1 cellular context compared by ENCODE assay signal in the genomic region with DNA sequence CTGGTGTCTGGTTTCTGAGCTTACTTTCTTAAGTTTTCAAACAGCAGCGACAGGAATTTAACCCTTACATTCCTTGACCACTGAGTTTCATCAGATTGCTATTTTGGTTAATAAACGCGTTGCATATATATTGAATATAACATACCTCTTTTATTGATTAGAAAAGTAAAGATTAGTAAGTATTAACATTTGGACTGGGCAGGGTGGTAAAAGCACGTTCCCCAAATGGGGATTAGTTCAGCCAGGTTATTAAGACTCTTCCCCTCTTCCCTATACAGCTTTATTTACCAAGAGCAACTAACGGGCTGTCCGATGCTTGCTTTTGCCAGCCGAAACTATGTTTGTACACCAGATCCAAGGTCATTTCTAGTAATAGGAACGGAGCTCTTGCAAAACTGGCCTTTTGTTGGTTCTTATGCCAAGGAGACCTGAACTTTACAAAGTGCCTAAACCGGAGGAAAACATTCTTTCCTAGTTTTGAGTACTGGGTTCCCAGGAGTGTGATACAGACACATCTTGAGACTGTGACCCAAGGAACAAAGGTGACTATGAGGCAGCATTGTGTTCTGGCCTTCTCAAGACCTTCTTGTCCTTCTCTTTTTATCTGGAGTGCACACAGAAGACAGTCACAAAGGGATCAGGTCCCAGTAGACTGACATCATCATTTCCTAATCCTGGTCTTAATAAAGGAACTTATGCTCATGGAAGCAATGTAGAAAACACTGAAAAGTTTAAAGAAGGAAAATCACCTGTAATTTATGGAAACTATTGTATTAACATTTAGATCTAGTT.
TF ChIP-seq lines count a peak whose summit lies in the region.

No MANE protein-coding gene starts in this region.

TF ChIP-seq in HepG2, 621 proteins besides CTCF, POLR2A, EP300 and RAD21 (continued from another document and continues in another):
- TF ChIP-seq FOXM1 (CRISPR knock-in tag; IDR thresholded peaks at IDR 0.05) (no peak), ONECUT2 (CRISPR knock-in tag; IDR thresholded peaks at IDR 0.05) (0 out of 2 replicates have a peak, but pooled peaks have one; percentile 15), ZNF441 (CRISPR knock-in tag; IDR thresholded peaks at IDR 0.05; ENCODE audit: borderline replicate concordance) (peak; percentile 43; the same call in 1 of the 2 replicates), SKIL (CRISPR knock-in tag; IDR thresholded peaks at IDR 0.05; ENCODE audit: borderline replicate concordance) (peak; percentile 85), KAT2B (IDR thresholded peaks at IDR 0.05; ENCODE audit: borderline replicate concordance, low read depth, low read length) (no peak), ZNF616 (CRISPR knock-in tag; IDR thresholded peaks at IDR 0.05; ENCODE audit: low read depth) (no peak), KLF16 (CRISPR knock-in tag; IDR thresholded peaks at IDR 0.05) (peak in 1 of 2 experiments; percentile 85; a peak in 2 of 4 replicates), PBX3 (CRISPR knock-in tag; IDR thresholded peaks at IDR 0.05; ENCODE audit: borderline replicate concordance) (no peak), JUN (CRISPR knock-in tag; IDR thresholded peaks at IDR 0.05) (peak; percentile 56; the same call in 1 of the 2 replicates), RELA (CRISPR knock-in tag; IDR thresholded peaks at IDR 0.05) (no peak), SRF (IDR thresholded peaks at IDR 0.05; ENCODE audit: low read depth, low read length) (no peak), HDAC2 (CRISPR knock-in tag; IDR thresholded peaks at IDR 0.05) (peak; percentile 95), ATF2 (CRISPR knock-in tag; IDR thresholded peaks at IDR 0.05) (peak; percentile 71), NFYC (CRISPR knock-in tag; IDR thresholded peaks at IDR 0.05) (peak; percentile 19; the same call in 1 of the 2 replicates), HNF1A (IDR thresholded peaks at IDR 0.05; ENCODE audit: low read depth) (no peak), HNF1A (CRISPR knock-in tag; IDR thresholded peaks at IDR 0.05; ENCODE audit: borderline replicate concordance) (peak; percentile 70; the same call in 1 of the 2 replicates), NFE2L2 (IDR thresholded peaks at IDR 0.05; ENCODE audit: low read length) (no peak), E2F2 (CRISPR knock-in tag; IDR thresholded peaks at IDR 0.05; ENCODE audit: borderline replicate concordance) (no peak), DPF2 (CRISPR knock-in tag; IDR thresholded peaks at IDR 0.05; ENCODE audit: borderline replicate concordance, low read depth) (peak; percentile 85), REPIN1 (CRISPR knock-in tag; IDR thresholded peaks at IDR 0.05; ENCODE audit: borderline replicate concordance, low read depth) (peak; percentile 73; the same call in 1 of the 2 replicates), ZSCAN31 (CRISPR knock-in tag; IDR thresholded peaks at IDR 0.05; ENCODE audit: low read depth) (peak; percentile 66; the same call in 1 of the 2 replicates), TFE3 (CRISPR knock-in tag; IDR thresholded peaks at IDR 0.05) (no peak), HCFC1 (IDR thresholded peaks at IDR 0.05; ENCODE audit: low read depth, low read length) (no peak), ZBTB43 (CRISPR knock-in tag; conservative IDR thresholded peaks at IDR 0.05) (no peak), PPARG (CRISPR knock-in tag; conservative IDR thresholded peaks at IDR 0.05) (peak; percentile 84; the same call in 1 of the 2 replicates), ZNF577 (CRISPR knock-in tag; IDR thresholded peaks at IDR 0.05; ENCODE audit: borderline replicate concordance, low read depth) (no peak), ZNF737 (CRISPR knock-in tag; IDR thresholded peaks at IDR 0.05; ENCODE audit: borderline replicate concordance) (no peak), NFRKB (IDR thresholded peaks at IDR 0.05) (no peak), CBFB (CRISPR knock-in tag; IDR thresholded peaks at IDR 0.05) (no peak), NFE2 (CRISPR knock-in tag; IDR thresholded peaks at IDR 0.05) (no peak), CHD2 (IDR thresholded peaks at IDR 0.05; ENCODE audit: low read depth, low read length) (no peak), TOE1 (CRISPR knock-in tag; IDR thresholded peaks at IDR 0.05) (no peak), FOXO1 (CRISPR knock-in tag; IDR thresholded peaks at IDR 0.05) (peak; percentile 90; the same call in 1 of the 2 replicates), ZBTB8A (CRISPR knock-in tag; IDR thresholded peaks at IDR 0.05; ENCODE audit: borderline replicate concordance, low read depth) (no peak), HMGA1 (CRISPR knock-in tag; conservative IDR thresholded peaks at IDR 0.05) (no peak)
- TF ChIP-seq, protein P1, sequence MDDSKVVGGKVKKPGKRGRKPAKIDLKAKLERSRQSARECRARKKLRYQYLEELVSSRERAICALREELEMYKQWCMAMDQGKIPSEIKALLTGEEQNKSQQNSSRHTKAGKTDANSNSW (CRISPR knock-in tag; IDR thresholded peaks at IDR 0.05; ENCODE audit: borderline replicate concordance) = no peak
- TF ChIP-seq, protein P2, sequence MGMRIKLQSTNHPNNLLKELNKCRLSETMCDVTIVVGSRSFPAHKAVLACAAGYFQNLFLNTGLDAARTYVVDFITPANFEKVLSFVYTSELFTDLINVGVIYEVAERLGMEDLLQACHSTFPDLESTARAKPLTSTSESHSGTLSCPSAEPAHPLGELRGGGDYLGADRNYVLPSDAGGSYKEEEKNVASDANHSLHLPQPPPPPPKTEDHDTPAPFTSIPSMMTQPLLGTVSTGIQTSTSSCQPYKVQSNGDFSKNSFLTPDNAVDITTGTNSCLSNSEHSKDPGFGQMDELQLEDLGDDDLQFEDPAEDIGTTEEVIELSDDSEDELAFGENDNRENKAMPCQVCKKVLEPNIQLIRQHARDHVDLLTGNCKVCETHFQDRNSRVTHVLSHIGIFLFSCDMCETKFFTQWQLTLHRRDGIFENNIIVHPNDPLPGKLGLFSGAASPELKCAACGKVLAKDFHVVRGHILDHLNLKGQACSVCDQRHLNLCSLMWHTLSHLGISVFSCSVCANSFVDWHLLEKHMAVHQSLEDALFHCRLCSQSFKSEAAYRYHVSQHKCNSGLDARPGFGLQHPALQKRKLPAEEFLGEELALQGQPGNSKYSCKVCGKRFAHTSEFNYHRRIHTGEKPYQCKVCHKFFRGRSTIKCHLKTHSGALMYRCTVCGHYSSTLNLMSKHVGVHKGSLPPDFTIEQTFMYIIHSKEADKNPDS (CRISPR knock-in tag; IDR thresholded peaks at IDR 0.05) = no peak
- TF ChIP-seq, protein P3, sequence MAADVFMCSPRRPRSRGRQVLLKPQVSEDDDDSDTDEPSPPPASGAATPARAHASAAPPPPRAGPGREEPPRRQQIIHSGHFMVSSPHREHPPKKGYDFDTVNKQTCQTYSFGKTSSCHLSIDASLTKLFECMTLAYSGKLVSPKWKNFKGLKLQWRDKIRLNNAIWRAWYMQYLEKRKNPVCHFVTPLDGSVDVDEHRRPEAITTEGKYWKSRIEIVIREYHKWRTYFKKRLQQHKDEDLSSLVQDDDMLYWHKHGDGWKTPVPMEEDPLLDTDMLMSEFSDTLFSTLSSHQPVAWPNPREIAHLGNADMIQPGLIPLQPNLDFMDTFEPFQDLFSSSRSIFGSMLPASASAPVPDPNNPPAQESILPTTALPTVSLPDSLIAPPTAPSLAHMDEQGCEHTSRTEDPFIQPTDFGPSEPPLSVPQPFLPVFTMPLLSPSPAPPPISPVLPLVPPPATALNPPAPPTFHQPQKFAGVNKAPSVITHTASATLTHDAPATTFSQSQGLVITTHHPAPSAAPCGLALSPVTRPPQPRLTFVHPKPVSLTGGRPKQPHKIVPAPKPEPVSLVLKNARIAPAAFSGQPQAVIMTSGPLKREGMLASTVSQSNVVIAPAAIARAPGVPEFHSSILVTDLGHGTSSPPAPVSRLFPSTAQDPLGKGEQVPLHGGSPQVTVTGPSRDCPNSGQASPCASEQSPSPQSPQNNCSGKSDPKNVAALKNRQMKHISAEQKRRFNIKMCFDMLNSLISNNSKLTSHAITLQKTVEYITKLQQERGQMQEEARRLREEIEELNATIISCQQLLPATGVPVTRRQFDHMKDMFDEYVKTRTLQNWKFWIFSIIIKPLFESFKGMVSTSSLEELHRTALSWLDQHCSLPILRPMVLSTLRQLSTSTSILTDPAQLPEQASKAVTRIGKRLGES (CRISPR knock-in tag; IDR thresholded peaks at IDR 0.05; ENCODE audit: borderline replicate concordance) = no peak
